25 cellular contexts compared by ENCODE assay signal in genomic region chr6:113402541-113402940, GRCh38.
A peak's percentile ranks its signal among the peaks of the same experiment; 100 is the strongest.
DNase-seq lines count a peak whose midpoint lies in the region; ATAC-seq and TF ChIP-seq lines count a peak whose summit lies in the region.
"Had no signal": no experiment of that assay in that cellular context is flagged by ENCODE, and none has a peak within 500 bp of the region (broad histone marks: within the 10 kb centered on the region; RNA-seq: fewer than 3 reads in every experiment).

No MANE protein-coding gene starts in this region.

- peaks cover 5% of the 10 kb centered on the region; the same call in 1 of the 2 replicates for H3K36me3 Mint-ChIP-seq in HFFc6 (ENCODE audit: low read depth)
- H3K36me3 Mint-ChIP-seq: activated naive CD8-positive, alpha-beta T cell treated with anti-CD3 and anti-CD28 coated beads, Interleukin-2, amount 10 ng/mL, durations not matched to agents 7 days and 5 days had no signal

- DNase-seq in DMS53 (lab: John Stamatoyannopoulos, UW) (peak; percentile 51), DMS53 treated with DMSO at 0.1 percent for 48 hours (lab: John Stamatoyannopoulos, UW; ENCODE audit: unreplicated experiment) (no peak), Right ventricle myocardium superior (peak; percentile 31), Right ventricle myocardium inferior (ENCODE audit: missing footprints) (no peak), body of pancreas (peak; percentile 21 to 70 (median 29)), A172 (ENCODE audit: low spot score) (no peak), HFFc6 (no peak)
- DNase-seq: 8988T; activated CD4-positive, alpha-beta T cell treated with anti-CD3 and anti-CD28 coated beads for 4 hours; activated effector memory CD4-positive, alpha-beta T cell treated with Interleukin-2 at 50 U/mL for 16 hours; activated naive CD8-positive, alpha-beta T cell treated with anti-CD3 and anti-CD28 coated beads, Interleukin-2, amount 10 ng/mL, durations not matched to agents 7 days and 5 days; activated T-cell treated with anti-CD3 and anti-CD28 coated beads for 4 hours; Calu3; caudate nucleus; dermis blood vessel endothelial cell; esophagus squamous epithelium; foreskin melanocyte; OCI-M1; posterior cingulate gyrus; right lobe of liver; stimulated activated CD4-positive, alpha-beta T cell treated with anti-CD3 and anti-CD28 coated beads, Interleukin-2, amount 100 ng/mL, for 48 hours; upper lobe of right lung had no signal

- 17 to 43% methylated on average over 1 of the region's 1 CpG for WGBS in body of pancreas, 2 donors

- H3K27ac ChIP-seq in body of pancreas: no peak overlapping the region
- H3K27ac ChIP-seq: ascending aorta, esophagus squamous epithelium, right lobe of liver, upper lobe of right lung had no signal

- H3K9me3 ChIP-seq in body of pancreas: no peaks in the 10 kb centered on the region
- H3K9me3 ChIP-seq: ascending aorta, esophagus squamous epithelium, right lobe of liver, upper lobe of right lung had no signal

- no peak overlapping the region for H3K4me3 ChIP-seq in body of pancreas
- H3K4me3 ChIP-seq: ascending aorta, esophagus squamous epithelium, right lobe of liver, upper lobe of right lung had no signal

- TF ChIP-seq POLR2A in body of pancreas (IDR thresholded peaks at IDR 0.05): no peak

- ATAC-seq in Right ventricle myocardium superior (ENCODE audit: poor library complexity) (peak; percentile 73), Right ventricle myocardium inferior (no peak), body of pancreas (peak; percentile 48), SK-N-SH treated with all-trans-retinoic acid at 6 μM for 48 hours (no peak)
- ATAC-seq: upper lobe of right lung had no signal

- H3K27me3 ChIP-seq in body of pancreas: no peaks in the 10 kb centered on the region
- H3K27me3 ChIP-seq: ascending aorta, esophagus squamous epithelium, right lobe of liver, upper lobe of right lung had no signal

- peaks cover 7% of the 10 kb centered on the region for H3K4me1 ChIP-seq in body of pancreas
- H3K4me1 ChIP-seq: ascending aorta, right lobe of liver, upper lobe of right lung had no signal

- TF ChIP-seq CTCF in body of pancreas (IDR thresholded peaks at IDR 0.05) (no peak), HFFc6 (IDR thresholded peaks at IDR 0.05) (no peak)

- intact Hi-C loops in Right ventricle myocardium superior (cut with DNase I) (no loop called here), Right ventricle myocardium inferior (cut with DNase I) (no loop called here), body of pancreas (cut with DNase I) (no loop called here)

- H3K27ac Mint-ChIP-seq in HFFc6: no peak overlapping the region
- H3K27ac Mint-ChIP-seq: activated naive CD8-positive, alpha-beta T cell treated with anti-CD3 and anti-CD28 coated beads, Interleukin-2, amount 10 ng/mL, durations not matched to agents 7 days and 5 days had no signal

- peaks cover 11% of the 10 kb centered on the region for H3K4me1 Mint-ChIP-seq in HFFc6 (ENCODE audit: low read depth)
- H3K4me1 Mint-ChIP-seq: activated naive CD8-positive, alpha-beta T cell treated with anti-CD3 and anti-CD28 coated beads, Interleukin-2, amount 10 ng/mL, durations not matched to agents 7 days and 5 days; neural crest cell had no signal

- H3K36me3 ChIP-seq in body of pancreas (replicated peaks in 1 of 2; ENCODE audit: insufficient read depth in 1 of 2, low read depth in 2 of 2): no peaks in the 10 kb centered on the region
- H3K36me3 ChIP-seq: ascending aorta, esophagus squamous epithelium, right lobe of liver, upper lobe of right lung had no signal

- H3K4me3 Mint-ChIP-seq in HFFc6: no peak overlapping the region
- H3K4me3 Mint-ChIP-seq: activated naive CD8-positive, alpha-beta T cell treated with anti-CD3 and anti-CD28 coated beads, Interleukin-2, amount 10 ng/mL, durations not matched to agents 7 days and 5 days; neural crest cell had no signal

- no peaks in the 10 kb centered on the region for H3K27me3 Mint-ChIP-seq in HFFc6 (ENCODE audit: insufficient read depth)
- H3K27me3 Mint-ChIP-seq: activated naive CD8-positive, alpha-beta T cell treated with anti-CD3 and anti-CD28 coated beads, Interleukin-2, amount 10 ng/mL, durations not matched to agents 7 days and 5 days had no signal

- H3K9me3 Mint-ChIP-seq in HFFc6: no peaks in the 10 kb centered on the region

TF ChIP-seq in SK-N-SH treated with all-trans-retinoic acid at 6 μM for 48 hours, 23 proteins besides CTCF, POLR2A, EP300 and RAD21:
- no peak for TF ChIP-seq GLIS3 (CRISPR knock-in tag; IDR thresholded peaks at IDR 0.05)
- no peak for TF ChIP-seq ZNF565 (CRISPR knock-in tag; conservative IDR thresholded peaks at IDR 0.05; ENCODE audit: low read depth)
- TF ChIP-seq SNAI2 (CRISPR knock-in tag; IDR thresholded peaks at IDR 0.05): no peak
- no peak for TF ChIP-seq CSRNP3 (CRISPR knock-in tag; IDR thresholded peaks at IDR 0.05)
- no peak for TF ChIP-seq ESRRG (CRISPR knock-in tag; IDR thresholded peaks at IDR 0.05)
- no peak for TF ChIP-seq ZFP3 (CRISPR knock-in tag; IDR thresholded peaks at IDR 0.05)
- TF ChIP-seq ZC3H10 (CRISPR knock-in tag; IDR thresholded peaks at IDR 0.05): no peak
- TF ChIP-seq TCF4 (CRISPR knock-in tag; IDR thresholded peaks at IDR 0.05; ENCODE audit: borderline replicate concordance): no peak
- no peak for TF ChIP-seq RARB (CRISPR knock-in tag; IDR thresholded peaks at IDR 0.05)
- no peak for TF ChIP-seq OSR1 (CRISPR knock-in tag; IDR thresholded peaks at IDR 0.05)
- TF ChIP-seq ISL1 (CRISPR knock-in tag; IDR thresholded peaks at IDR 0.05): no peak

Comparison
In these comparisons a context has a peak if more than half of its experiments do, and no peak if none do; other contexts are left out.
1. DNase-seq: peak in DMS53 (single experiment), Right ventricle myocardium superior (single experiment) and body of pancreas (4 of 4); none in DMS53 treated with DMSO at 0.1 percent for 48 hours (single experiment), Right ventricle myocardium inferior (single experiment), A172 (single experiment) and HFFc6 (single experiment).
2. ATAC-seq: peak in Right ventricle myocardium superior (single experiment) and body of pancreas (single experiment); none in Right ventricle myocardium inferior (single experiment) and SK-N-SH treated with all-trans-retinoic acid at 6 μM for 48 hours (single experiment).